2 cellular contexts compared by ENCODE assay signal in the genomic region with DNA sequence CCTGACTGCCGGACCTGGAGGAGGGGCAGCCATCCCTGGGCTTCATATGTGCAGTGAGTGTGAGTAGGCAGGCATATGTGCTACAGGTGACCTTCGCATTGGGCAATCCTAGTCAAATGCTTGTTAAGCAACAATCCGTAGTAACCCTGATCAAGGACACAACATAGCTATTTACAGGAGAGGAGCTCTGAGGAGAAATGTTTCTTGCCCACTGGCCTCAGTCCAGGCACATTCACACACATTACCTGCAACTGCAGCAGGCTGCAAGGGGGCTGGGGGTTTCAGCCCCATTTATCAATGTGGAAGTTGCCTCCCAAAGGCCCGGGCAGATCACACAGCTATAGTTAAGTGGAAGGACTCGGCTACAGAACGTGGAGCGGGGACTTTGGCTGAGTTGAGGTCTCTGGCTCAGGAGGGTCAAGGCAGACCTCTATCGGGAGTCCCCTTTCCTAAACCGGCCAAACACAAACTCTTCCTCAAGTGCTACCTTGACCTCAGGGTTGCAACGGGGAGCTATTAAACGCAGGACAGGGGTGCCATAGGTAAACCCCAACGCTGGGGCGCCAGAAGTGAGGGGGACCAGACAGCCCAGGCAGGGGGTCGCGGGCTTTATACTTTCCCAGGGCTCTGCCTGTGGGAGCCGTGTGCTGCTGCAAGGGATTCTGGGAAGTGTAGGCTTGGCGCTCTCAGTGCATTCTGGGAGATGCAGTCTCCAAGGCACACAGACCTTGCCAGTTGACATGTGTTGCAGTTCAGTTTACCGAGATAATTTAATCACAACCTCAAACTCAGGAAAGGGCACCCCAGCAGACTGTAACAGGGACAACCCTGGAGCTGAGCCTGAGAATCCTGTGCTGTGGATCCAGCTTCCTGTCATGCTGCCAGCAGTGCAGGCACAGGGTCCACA.
TF ChIP-seq lines count a peak whose summit lies in the region.

No MANE protein-coding gene starts in this region.

TF ChIP-seq in WTC11, 78 proteins besides CTCF, POLR2A, EP300 and RAD21:
- no peak for TF ChIP-seq NFE2L1 (CRISPR knock-in tag; IDR thresholded peaks at IDR 0.05)
- no peak for TF ChIP-seq GTF2I (CRISPR knock-in tag; conservative IDR thresholded peaks at IDR 0.05)
- TF ChIP-seq, protein P1, sequence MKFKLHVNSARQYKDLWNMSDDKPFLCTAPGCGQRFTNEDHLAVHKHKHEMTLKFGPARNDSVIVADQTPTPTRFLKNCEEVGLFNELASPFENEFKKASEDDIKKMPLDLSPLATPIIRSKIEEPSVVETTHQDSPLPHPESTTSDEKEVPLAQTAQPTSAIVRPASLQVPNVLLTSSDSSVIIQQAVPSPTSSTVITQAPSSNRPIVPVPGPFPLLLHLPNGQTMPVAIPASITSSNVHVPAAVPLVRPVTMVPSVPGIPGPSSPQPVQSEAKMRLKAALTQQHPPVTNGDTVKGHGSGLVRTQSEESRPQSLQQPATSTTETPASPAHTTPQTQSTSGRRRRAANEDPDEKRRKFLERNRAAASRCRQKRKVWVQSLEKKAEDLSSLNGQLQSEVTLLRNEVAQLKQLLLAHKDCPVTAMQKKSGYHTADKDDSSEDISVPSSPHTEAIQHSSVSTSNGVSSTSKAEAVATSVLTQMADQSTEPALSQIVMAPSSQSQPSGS (CRISPR knock-in tag; IDR thresholded peaks at IDR 0.05; ENCODE audit: borderline replicate concordance, low read depth): no peak
- TF ChIP-seq GABPB1 (CRISPR knock-in tag; IDR thresholded peaks at IDR 0.05): peak; percentile 89
- TF ChIP-seq ETV6 (CRISPR knock-in tag; IDR thresholded peaks at IDR 0.05): peak; percentile 27; the same call in 1 of the 2 replicates
- TF ChIP-seq, protein P2, sequence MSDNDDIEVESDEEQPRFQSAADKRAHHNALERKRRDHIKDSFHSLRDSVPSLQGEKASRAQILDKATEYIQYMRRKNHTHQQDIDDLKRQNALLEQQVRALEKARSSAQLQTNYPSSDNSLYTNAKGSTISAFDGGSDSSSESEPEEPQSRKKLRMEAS (CRISPR knock-in tag; IDR thresholded peaks at IDR 0.05): 0 out of 2 replicates have a peak, but pooled peaks have one; percentile 33
- no peak for TF ChIP-seq CREM (CRISPR knock-in tag; IDR thresholded peaks at IDR 0.05)
- TF ChIP-seq, protein P3, sequence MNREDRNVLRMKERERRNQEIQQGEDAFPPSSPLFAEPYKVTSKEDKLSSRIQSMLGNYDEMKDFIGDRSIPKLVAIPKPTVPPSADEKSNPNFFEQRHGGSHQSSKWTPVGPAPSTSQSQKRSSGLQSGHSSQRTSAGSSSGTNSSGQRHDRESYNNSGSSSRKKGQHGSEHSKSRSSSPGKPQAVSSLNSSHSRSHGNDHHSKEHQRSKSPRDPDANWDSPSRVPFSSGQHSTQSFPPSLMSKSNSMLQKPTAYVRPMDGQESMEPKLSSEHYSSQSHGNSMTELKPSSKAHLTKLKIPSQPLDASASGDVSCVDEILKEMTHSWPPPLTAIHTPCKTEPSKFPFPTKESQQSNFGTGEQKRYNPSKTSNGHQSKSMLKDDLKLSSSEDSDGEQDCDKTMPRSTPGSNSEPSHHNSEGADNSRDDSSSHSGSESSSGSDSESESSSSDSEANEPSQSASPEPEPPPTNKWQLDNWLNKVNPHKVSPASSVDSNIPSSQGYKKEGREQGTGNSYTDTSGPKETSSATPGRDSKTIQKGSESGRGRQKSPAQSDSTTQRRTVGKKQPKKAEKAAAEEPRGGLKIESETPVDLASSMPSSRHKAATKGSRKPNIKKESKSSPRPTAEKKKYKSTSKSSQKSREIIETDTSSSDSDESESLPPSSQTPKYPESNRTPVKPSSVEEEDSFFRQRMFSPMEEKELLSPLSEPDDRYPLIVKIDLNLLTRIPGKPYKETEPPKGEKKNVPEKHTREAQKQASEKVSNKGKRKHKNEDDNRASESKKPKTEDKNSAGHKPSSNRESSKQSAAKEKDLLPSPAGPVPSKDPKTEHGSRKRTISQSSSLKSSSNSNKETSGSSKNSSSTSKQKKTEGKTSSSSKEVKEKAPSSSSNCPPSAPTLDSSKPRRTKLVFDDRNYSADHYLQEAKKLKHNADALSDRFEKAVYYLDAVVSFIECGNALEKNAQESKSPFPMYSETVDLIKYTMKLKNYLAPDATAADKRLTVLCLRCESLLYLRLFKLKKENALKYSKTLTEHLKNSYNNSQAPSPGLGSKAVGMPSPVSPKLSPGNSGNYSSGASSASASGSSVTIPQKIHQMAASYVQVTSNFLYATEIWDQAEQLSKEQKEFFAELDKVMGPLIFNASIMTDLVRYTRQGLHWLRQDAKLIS (CRISPR knock-in tag; IDR thresholded peaks at IDR 0.05; ENCODE audit: borderline replicate concordance): no peak
- TF ChIP-seq, protein P4, sequence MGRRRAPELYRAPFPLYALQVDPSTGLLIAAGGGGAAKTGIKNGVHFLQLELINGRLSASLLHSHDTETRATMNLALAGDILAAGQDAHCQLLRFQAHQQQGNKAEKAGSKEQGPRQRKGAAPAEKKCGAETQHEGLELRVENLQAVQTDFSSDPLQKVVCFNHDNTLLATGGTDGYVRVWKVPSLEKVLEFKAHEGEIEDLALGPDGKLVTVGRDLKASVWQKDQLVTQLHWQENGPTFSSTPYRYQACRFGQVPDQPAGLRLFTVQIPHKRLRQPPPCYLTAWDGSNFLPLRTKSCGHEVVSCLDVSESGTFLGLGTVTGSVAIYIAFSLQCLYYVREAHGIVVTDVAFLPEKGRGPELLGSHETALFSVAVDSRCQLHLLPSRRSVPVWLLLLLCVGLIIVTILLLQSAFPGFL (CRISPR knock-in tag; IDR thresholded peaks at IDR 0.05; ENCODE audit: borderline replicate concordance): 0 out of 2 replicates have a peak, but pooled peaks have one; percentile 31
- no peak for TF ChIP-seq ZNF317 (CRISPR knock-in tag; IDR thresholded peaks at IDR 0.05; ENCODE audit: borderline replicate concordance, low read depth)
TF ChIP-seq in WTC11: peak in this region for 4.

TF ChIP-seq in H1, 55 proteins besides CTCF, POLR2A, EP300 and RAD21:
- 0 out of 4 replicates have a peak, but pooled peaks of 1 of the 2 experiments have one; percentile 59 for TF ChIP-seq SIN3A (conservative IDR thresholded peaks at IDR 0.05 in 1 of 2, IDR thresholded peaks at IDR 0.05 in 1 of 2; ENCODE audit: low read depth in 1 of 2, low read length in 2 of 2)
- TF ChIP-seq SRF (IDR thresholded peaks at IDR 0.05; ENCODE audit: low read depth, low read length): no peak
- TF ChIP-seq CREB1 (IDR thresholded peaks at IDR 0.05): peak; percentile 44; the same call in 1 of the 2 replicates
- no peak for TF ChIP-seq POLR2AphosphoS5 (IDR thresholded peaks at IDR 0.05; ENCODE audit: low read depth, low read length)
- peak; percentile 89 for TF ChIP-seq SIX5 (IDR thresholded peaks at IDR 0.05; ENCODE audit: low read depth, low read length)
